8 cellular contexts compared by ENCODE assay signal in genomic region chr17:39461113-39461910, GRCh38. TPM values are rescaled to one million over a fixed set of nuclear protein-coding genes. Genes with fewer than 3 reads are reported as not detected.
DNase-seq lines count a peak whose midpoint lies in the region; ATAC-seq and TF ChIP-seq lines count a peak whose summit lies in the region.

TSS of gene CDK12 (plus strand) at chr17:39461486. CDS start at chr17:39462072, 586 bp downstream.

- 2% methylated on average over 49 of the region's 49 CpGs for WGBS in right cardiac atrium

- peak within 1 kb of the TSS; percentile 90 for H3K4me3 Mint-ChIP-seq in T-helper 2 cell treated with Interferon-gamma antibody and Interleukin-4, amounts not matched to agents 5 μg/mL and 100 μg/mL, for 36 hours

- peaks cover 31% of the 10 kb centered on the region for H3K36me3 Mint-ChIP-seq in T-helper 2 cell treated with Interferon-gamma antibody and Interleukin-4, amounts not matched to agents 5 μg/mL and 100 μg/mL, for 36 hours (ENCODE audit: low read depth)

- H3K27me3 ChIP-seq in ascending aorta (no peaks in the 10 kb centered on the region), right cardiac atrium (ENCODE audit: control insufficient read depth, insufficient read depth) (no peaks in the 10 kb centered on the region), uterus (no peaks in the 10 kb centered on the region)

- DNase-seq in NCI-H1930 (lab: John Stamatoyannopoulos, UW) (peak; percentile 98 to 99), ascending aorta (ENCODE audit: low spot score in 2 of 2) (peak; percentile 93 to 98), right cardiac atrium (peak; percentile 94 to 96 (median 96)), pulmonary artery endothelial cell (ENCODE audit: low read depth, low spot score) (peak; percentile 98), uterus (peak; percentile 97 to 98)
- peak; percentile 92 for DNase-seq in T-helper 2 cell treated with Interferon-gamma antibody and Interleukin-4, amounts not matched to agents 5 μg/mL and 100 μg/mL, for 36 hours (ENCODE audit: low spot score)

- no peaks in the 10 kb centered on the region for H3K36me3 ChIP-seq in ascending aorta
- no peaks in the 10 kb centered on the region for H3K36me3 ChIP-seq in uterus

- H3K9me3 Mint-ChIP-seq in T-helper 2 cell treated with Interferon-gamma antibody and Interleukin-4, amounts not matched to agents 5 μg/mL and 100 μg/mL, for 36 hours = no peaks in the 10 kb centered on the region

- peaks cover 7 to 26% of the 10 kb centered on the region in 2 donors for H3K4me1 ChIP-seq in ascending aorta
- H3K4me1 ChIP-seq in right cardiac atrium (ENCODE audit: control insufficient read depth, insufficient read depth, low read length) = peaks cover 2% of the 10 kb centered on the region
- H3K4me1 ChIP-seq in uterus = peaks cover 4 to 11% of the 10 kb centered on the region in 2 donors

- TF ChIP-seq POLR2A in uterus (IDR thresholded peaks at IDR 0.05) = peak; percentile 81 to 91

- H3K4me1 Mint-ChIP-seq in T-helper 2 cell treated with Interferon-gamma antibody and Interleukin-4, amounts not matched to agents 5 μg/mL and 100 μg/mL, for 36 hours (ENCODE audit: low read depth) = peaks cover 24% of the 10 kb centered on the region

- H3K27me3 Mint-ChIP-seq in T-helper 2 cell treated with Interferon-gamma antibody and Interleukin-4, amounts not matched to agents 5 μg/mL and 100 μg/mL, for 36 hours (ENCODE audit: low read depth) = no peaks in the 10 kb centered on the region

- peak within 1 kb of the TSS; percentile 96 for H3K27ac ChIP-seq in ascending aorta
- H3K27ac ChIP-seq in right cardiac atrium (ENCODE audit: low read length) = peak within 1 kb of the TSS; percentile 90
- peak within 1 kb of the TSS; percentile 93 to 98 for H3K27ac ChIP-seq in uterus

- H3K4me3 ChIP-seq in ascending aorta (peak within 1 kb of the TSS; percentile 68 to 81), right cardiac atrium (ENCODE audit: low read length) (peak within 1 kb of the TSS; percentile 67), uterus (peak within 1 kb of the TSS; percentile 71 to 92)

- ATAC-seq in GM18498 (IDR thresholded peaks at IDR 0.05; ENCODE audit: unreplicated experiment) (peak; percentile 79), HG02943 (IDR thresholded peaks at IDR 0.05; ENCODE audit: low read depth, unreplicated experiment) (peak; percentile 49), right cardiac atrium (peak; percentile 92 to 94)

- H3K27ac Mint-ChIP-seq in T-helper 2 cell treated with Interferon-gamma antibody and Interleukin-4, amounts not matched to agents 5 μg/mL and 100 μg/mL, for 36 hours = peak within 1 kb of the TSS; percentile 97

- no peak for TF ChIP-seq CTCF in ascending aorta (IDR thresholded peaks at IDR 0.05)
- peak in 2 of 4 experiments; percentile 12 to 34 for TF ChIP-seq CTCF in uterus (IDR thresholded peaks at IDR 0.05)

- H3K9me3 ChIP-seq in ascending aorta (no peaks in the 10 kb centered on the region), right cardiac atrium (ENCODE audit: control insufficient read depth, low read length) (no peaks in the 10 kb centered on the region), uterus (no peaks in the 10 kb centered on the region)

- intact Hi-C loops in ascending aorta (cut with DNase I) (loop anchor here (1.0 to 5.0 kb wide), 4 partner anchors 10 to 291 kb away; partner anchors contain the start of genes CACNB1, FBXL20 and MED1), right cardiac atrium (cut with DNase I) (no loop called here), uterus (cut with DNase I; ENCODE audit: low total_unique reads) (no loop called here)

RNA-seq across cellular contexts. Expression of gene CDK12, which starts in this region (rescaled TPM):
- 25.2 TPM for total RNA-seq in ascending aorta
- total RNA-seq in right cardiac atrium = 10 to 100 TPM; 24.9 to 27.9 (median 25.9) TPM
- 8.2 TPM for polyA plus RNA-seq in right cardiac atrium
- total RNA-seq in pulmonary artery endothelial cell = 22.2 and 27.5 TPM in 2 replicates
- total RNA-seq in uterus = 10 to 100 TPM; 17.9 to 86.0 (median 27.2) TPM

Comparison
In these comparisons a context has a peak if more than half of its experiments do, and no peak if none do; other contexts are left out.
1. Peak in every context shown above with its lines: DNase-seq, ATAC-seq, H3K4me3 ChIP-seq and H3K27ac ChIP-seq.